Comparison of ENCODE assay signal across 8 cellular contexts in the genomic region with DNA sequence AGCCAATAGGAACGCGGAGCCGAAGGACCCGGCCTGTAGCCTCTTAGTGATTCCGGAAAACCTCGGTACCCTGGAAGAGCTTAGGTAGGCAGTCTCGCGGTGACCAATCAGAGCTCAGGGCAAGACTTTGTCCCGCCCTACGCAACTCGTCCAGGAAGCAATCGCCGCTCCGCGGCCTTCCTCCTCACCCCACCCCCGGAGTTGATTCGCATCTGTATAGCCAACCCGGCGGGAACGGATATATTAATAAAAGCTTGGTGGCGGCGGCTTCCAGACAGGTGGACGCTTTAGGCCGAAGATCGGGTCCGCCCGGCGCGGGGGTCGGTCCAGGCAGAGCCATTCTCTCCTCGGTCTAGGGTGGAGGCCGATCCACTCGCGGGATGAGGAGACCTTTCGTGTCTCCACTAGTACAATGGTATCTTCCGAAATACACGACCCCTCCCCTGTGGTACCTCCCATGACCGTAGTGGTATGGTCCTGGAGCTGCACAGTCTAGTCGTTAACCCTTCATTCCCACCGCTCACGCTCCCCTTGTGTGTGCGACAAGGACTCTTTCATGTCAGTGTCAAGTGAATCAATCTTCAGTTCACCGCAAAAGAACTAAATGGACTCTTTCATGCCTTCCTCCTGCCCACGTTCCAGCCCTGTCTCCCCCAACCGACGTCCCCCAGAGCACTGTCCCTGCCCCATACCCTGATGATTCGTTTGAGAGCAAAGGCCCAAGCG. TPM values are rescaled to one million over a fixed set of nuclear protein-coding genes. Genes with fewer than 3 reads are reported as not detected.
DNase-seq lines count a peak whose midpoint lies in the region; ATAC-seq lines count a peak whose summit lies in the region.

No MANE protein-coding gene starts in this region.

- no peaks in the 10 kb centered on the region for H3K9me3 ChIP-seq in endocrine pancreas (ENCODE audit: control insufficient read depth, low read length)
- no peaks in the 10 kb centered on the region for H3K9me3 ChIP-seq in mesenchymal stem cell (ENCODE audit: control insufficient read depth, low read length)

- peak overlapping the region; percentile 96 for H3K27ac ChIP-seq in mesenchymal stem cell (ENCODE audit: low read length, poor library complexity, severe bottlenecking)

- H3K27me3 ChIP-seq in endocrine pancreas (ENCODE audit: control insufficient read depth, insufficient read depth, low read length) (no peaks in the 10 kb centered on the region), mesenchymal stem cell (ENCODE audit: control insufficient read depth in 1 of 2, insufficient read depth in 1 of 2, low read length in 2 of 2) (peaks cover 0 to 3% of the 10 kb centered on the region in 2 experiments)

- ATAC-seq in GM21360 (IDR thresholded peaks at IDR 0.05; ENCODE audit: unreplicated experiment), result peak; percentile 97

- no peaks in the 10 kb centered on the region for H3K4me1 ChIP-seq in endocrine pancreas (ENCODE audit: control insufficient read depth, insufficient read depth, low read length)
- no peaks in the 10 kb centered on the region for H3K4me1 ChIP-seq in mesenchymal stem cell (ENCODE audit: control insufficient read depth, insufficient read depth, low read depth, low read length)

- peak overlapping the region; percentile 84 for H4K8ac ChIP-seq in mesenchymal stem cell (ENCODE audit: low read length)

- peak overlapping the region in 1 of 2 experiments; percentile 35 for H3K23ac ChIP-seq in mesenchymal stem cell (ENCODE audit: low read length in 2 of 2)

- peak overlapping the region; percentile 73 for H2BK120ac ChIP-seq in mesenchymal stem cell (ENCODE audit: low read depth, low read length)

- DNase-seq in COLO829 (ENCODE audit: low spot score) (peak; percentile 92), HT1080 (ENCODE audit: low read depth) (peak; percentile 95), NOMO-1 treated with DMSO at 0.1 percent for 48 hours (lab: John Stamatoyannopoulos, UW; ENCODE audit: unreplicated experiment) (peak; percentile 94), mesenchymal stem cell (peak; percentile 97)
- peak; percentile 78 for DNase-seq in activated CD8-positive, alpha-beta memory T cell treated with anti-CD3 and anti-CD28 coated beads, Interleukin-2, amount 50 U/mL, for 1 hour (ENCODE audit: extremely low read depth)
- DNase-seq in stimulated activated CD8-positive, alpha-beta memory T cell treated with anti-CD3 and anti-CD28 coated beads, Interleukin-12 subunit alpha, Interleukin-12 subunit beta, amount 100 ng/mL, for 24 hours (ENCODE audit: extremely low read depth), result peak; percentile 63

- H3K4me2 ChIP-seq in mesenchymal stem cell (ENCODE audit: low read length, poor library complexity, severe bottlenecking), result peak overlapping the region; percentile 74

- peak overlapping the region in 1 of 2 experiments; percentile 28 for H3K14ac ChIP-seq in mesenchymal stem cell (ENCODE audit: low read length in 2 of 2)

- peak overlapping the region; percentile 9 to 86 for H3K4ac ChIP-seq in mesenchymal stem cell (ENCODE audit: low read depth in 1 of 2, low read length in 2 of 2)

- no peak overlapping the region for H2AK5ac ChIP-seq in mesenchymal stem cell (ENCODE audit: low read length, severe bottlenecking)

- H2BK12ac ChIP-seq in mesenchymal stem cell (ENCODE audit: low read length in 2 of 2), result no peak overlapping the region

- H3K4me3 ChIP-seq in endocrine pancreas (ENCODE audit: control insufficient read depth, insufficient read depth, low read length) (peak overlapping the region; percentile 52), mesenchymal stem cell (ENCODE audit: insufficient read depth in 1 of 2, low read depth in 1 of 2, low read length in 2 of 2) (peak overlapping the region; percentile 66 to 80)

- H2AFZ ChIP-seq in mesenchymal stem cell (ENCODE audit: low read depth, low read length), result peak overlapping the region; percentile 63

- peak overlapping the region; percentile 79 to 92 for H3K18ac ChIP-seq in mesenchymal stem cell (ENCODE audit: low read depth in 1 of 2, low read length in 2 of 2)

- H3K36me3 ChIP-seq in endocrine pancreas (ENCODE audit: control insufficient read depth, insufficient read depth, low read length) (no peaks in the 10 kb centered on the region), mesenchymal stem cell (ENCODE audit: control insufficient read depth in 1 of 2, insufficient read depth in 2 of 2, low read depth in 1 of 2, low read length in 2 of 2) (no peaks in the 10 kb centered on the region)

- no peak overlapping the region for H2BK15ac ChIP-seq in mesenchymal stem cell (ENCODE audit: low read depth, poor library complexity, severe bottlenecking)

- no peaks in the 10 kb centered on the region for H3K79me1 ChIP-seq in mesenchymal stem cell (replicated peaks; ENCODE audit: low read length, poor library complexity, severe bottlenecking)

- H3K9ac ChIP-seq in endocrine pancreas (ENCODE audit: control insufficient read depth, insufficient read depth, low read length) (peak overlapping the region; percentile 1), mesenchymal stem cell (ENCODE audit: low read length) (peak overlapping the region; percentile 91)

- WGBS in mesenchymal stem cell, result 1% methylated on average over 43 of the region's 48 CpGs

- H2BK5ac ChIP-seq in mesenchymal stem cell (ENCODE audit: low read depth, low read length, poor library complexity, severe bottlenecking), result peak overlapping the region; percentile 92

- peak overlapping the region; percentile 89 for H4K91ac ChIP-seq in mesenchymal stem cell (ENCODE audit: low read length)

RNA-seq across cellular contexts. Expression of a gene that starts 24.2 kb away (rescaled TPM):
- not detected in 2 replicates for total RNA-seq in HT1080 (2014; rRNA removed; shearing (Covaris generic))
- not detected in 2 replicates for polyA plus RNA-seq in HT1080 (2015; cell fraction: cytosol; rRNA removed)
- not detected in 2 replicates for polyA plus RNA-seq in HT1080 (2015; cell fraction: nucleus; rRNA removed)
- polyA plus RNA-seq in mesenchymal stem cell (2013, experiment 1 of 2), result not detected
- polyA plus RNA-seq in mesenchymal stem cell (2013, experiment 2 of 2), result not detected

RNA-seq across cellular contexts. Expression of a gene that starts 40.8 kb away (rescaled TPM):
- 10.1 and 11.2 TPM in 2 replicates for total RNA-seq in HT1080 (2014; rRNA removed; shearing (Covaris generic))
- 7.0 and 7.7 TPM in 2 replicates for polyA plus RNA-seq in HT1080 (2015; cell fraction: cytosol; rRNA removed)
- polyA plus RNA-seq in HT1080 (2015; cell fraction: nucleus; rRNA removed), result 9.7 and 10.3 TPM in 2 replicates
- 2.4 TPM for polyA plus RNA-seq in mesenchymal stem cell (2013, experiment 1 of 2)
- polyA plus RNA-seq in mesenchymal stem cell (2013, experiment 2 of 2), result 2.1 TPM

RNA-seq across cellular contexts. Expression of a gene that starts 49.0 kb away (rescaled TPM):
- total RNA-seq in HT1080 (2014; rRNA removed; shearing (Covaris generic)), result not detected in 2 replicates
- not detected in 2 replicates for polyA plus RNA-seq in HT1080 (2015; cell fraction: cytosol; rRNA removed)
- not detected in 2 replicates for polyA plus RNA-seq in HT1080 (2015; cell fraction: nucleus; rRNA removed)
- polyA plus RNA-seq in mesenchymal stem cell (2013, experiment 1 of 2), result not detected
- not detected for polyA plus RNA-seq in mesenchymal stem cell (2013, experiment 2 of 2)

RNA-seq across cellular contexts. Expression of a gene that starts 53.8 kb away (rescaled TPM):
- 0.20 and 0.47 TPM in 2 replicates for total RNA-seq in HT1080 (2014; rRNA removed; shearing (Covaris generic))
- polyA plus RNA-seq in HT1080 (2015; cell fraction: cytosol; rRNA removed), result 0.10 TPM in 1 of 2 replicates, not detected in the other
- 0.25 TPM in 1 of 2 replicates, not detected in the other for polyA plus RNA-seq in HT1080 (2015; cell fraction: nucleus; rRNA removed)
- 0.21 TPM for polyA plus RNA-seq in mesenchymal stem cell (2013, experiment 1 of 2)
- polyA plus RNA-seq in mesenchymal stem cell (2013, experiment 2 of 2), result 0.22 TPM

Comparison
In these comparisons a context has a peak if more than half of its experiments do, and no peak if none do; other contexts are left out.
1. Peak in every context shown above with its lines: DNase-seq, ATAC-seq, H3K4me3 ChIP-seq and H3K27ac ChIP-seq.